Comparison of ENCODE assay signal across 20 cellular contexts in genomic region chr16:82843606-82844271, GRCh38.
"Had no signal": no experiment of that assay in that cellular context is flagged by ENCODE, and none has a peak within 500 bp of the region (broad histone marks: within the 10 kb centered on the region; RNA-seq: fewer than 3 reads in every experiment).

No MANE protein-coding gene starts in this region.

- H3K4me3 ChIP-seq: MG63, SJSA1, SK-N-MC had no signal

- DNase-seq: Karpas-422, KG1, MG63, NCI-H1092, NCI-H1105 treated with DMSO at 0.1 percent for 48 hours, NCI-H1417 treated with DMSO at 0.1 percent for 48 hours, NCI-H146, NCI-H1694 treated with DMSO at 0.1 percent for 48 hours, NCI-H1930, NCI-H2081, NCI-H2107, NCI-H2227 treated with DMSO at 0.1 percent for 48 hours, NCI-H524, NCI-H526 treated with DMSO at 0.1 percent for 48 hours, NCI-H774, SIG-M5 had no signal

- H3K27me3 ChIP-seq: MG63, SJSA1 had no signal

- H3K27ac ChIP-seq: HL-60, RWPE1, SJSA1, SK-N-MC had no signal

- H3K4me1 ChIP-seq: SJSA1 had no signal

- H3K36me3 ChIP-seq: MG63, SJSA1 had no signal

- H3K9me3 ChIP-seq: MG63 had no signal
